In genomic region chr6:3455490-3456394, GRCh38 we compare ENCODE assay signal across 8 cellular contexts. TPM values are rescaled to one million over a fixed set of nuclear protein-coding genes. Genes with fewer than 3 reads are reported as not detected.
DNase-seq lines count a peak whose midpoint lies in the region; ATAC-seq and TF ChIP-seq lines count a peak whose summit lies in the region.

No MANE protein-coding gene starts in this region.

- H3K9me3 Mint-ChIP-seq in MCF 10A (ENCODE audit: unreplicated experiment) = no peaks in the 10 kb centered on the region

- intact Hi-C loops in MCF 10A (cut with micrococcal nuclease) = loop anchor here (1.0 to 5.0 kb wide), 5 partner anchors 45 to 173 kb away; no protein-coding TSS in a partner anchor
- intact Hi-C loops in heart right ventricle (cut with DNase I) = loop anchor here in 8 of 10 donors (5.0 to 10.0 kb wide), 8 partner anchors 101 to 279 kb away; no protein-coding TSS in a partner anchor

- peaks cover 0 to 89% (median 14%) of the 10 kb centered on the region in 7 donors for H3K27me3 ChIP-seq in heart right ventricle

- no peaks in the 10 kb centered on the region for H3K36me3 ChIP-seq in heart right ventricle

- H3K4me3 Mint-ChIP-seq in MCF 10A (ENCODE audit: unreplicated experiment) = no peak overlapping the region

- peaks cover 11 to 46% (median 25%) of the 10 kb centered on the region in 9 donors for H3K4me1 ChIP-seq in heart right ventricle

- H3K9me3 ChIP-seq in heart right ventricle = no peaks in the 10 kb centered on the region

- H3K27ac Mint-ChIP-seq in MCF 10A (ENCODE audit: low read depth, unreplicated experiment) = no peak overlapping the region

- H3K27ac ChIP-seq in heart right ventricle = peak overlapping the region in 2 of 10 donors; percentile 20 to 42

- POLR2A ChIA-PET in MCF 10A (lab: Yijun Ruan, JAX) = interaction anchor here (0.7 to 5.2 kb wide), 19 partner anchors 11 to 174 kb away, joined by 3 to 42 read pairs (median 5); no protein-coding TSS in a partner anchor

- WGBS in heart right ventricle, 2 donors = 2 to 3% methylated on average over 59 to 61 of the region's 61 CpGs

- CTCF ChIA-PET in MCF 10A (lab: Yijun Ruan, JAX) = interaction anchor here (0.5 to 2.0 kb wide), 6 partner anchors 45 to 280 kb away, joined by 3 to 12 read pairs (median 4); no protein-coding TSS in a partner anchor

- H3K27me3 Mint-ChIP-seq in MCF 10A (ENCODE audit: insufficient read depth, unreplicated experiment) = no peaks in the 10 kb centered on the region

- H3K36me3 Mint-ChIP-seq in MCF 10A (ENCODE audit: insufficient read depth, unreplicated experiment) = peaks cover 6% of the 10 kb centered on the region

- DNase-seq in T47D (ENCODE audit: low read depth in 1 of 2, low spot score in 1 of 2) = peak; percentile 32 to 57
- DNase-seq in MCF 10A (ENCODE audit: unreplicated experiment) = no peak
- peak; percentile 15 to 30 for DNase-seq in activated CD4-positive, alpha-beta T cell treated with anti-CD3 and anti-CD28 coated beads, Interleukin-2, amount 50 U/mL, for 48 hours
- DNase-seq in heart right ventricle = peak; percentile 26 to 29
- peak; percentile 68 for DNase-seq in retina
- DNase-seq in NCI-H510A (lab: John Stamatoyannopoulos, UW) = no peak
- no peak for DNase-seq in DMS79 (lab: John Stamatoyannopoulos, UW)

- in situ Hi-C loops in T47D (cut with HindIII; ENCODE audit: low pct_unique_long_range_greater_than_20kb, low sequenced_read_pairs) = no loop called here

- no TSS peak for BruUV-seq in MCF 10A (replicated peaks; lab: Mats Ljungman, UMichigan)

- TF ChIP-seq CTCF in MCF 10A (IDR thresholded peaks at IDR 0.05; ENCODE audit: unreplicated experiment) (no peak), heart right ventricle (IDR thresholded peaks at IDR 0.05) (no peak)

- H3K4me3 ChIP-seq in heart right ventricle = peak overlapping the region; percentile 16 to 72 (median 66)

- peaks cover 7% of the 10 kb centered on the region for H3K4me1 Mint-ChIP-seq in MCF 10A (ENCODE audit: insufficient read depth, unreplicated experiment)

- ATAC-seq in heart right ventricle (peak in 7 of 8 donors; percentile 6 to 41 (median 27)), HG02973 (IDR thresholded peaks at IDR 0.05; ENCODE audit: unreplicated experiment) (no peak)

RNA-seq across cellular contexts. Expression of gene SLC22A23, which starts 1.1 kb away (rescaled TPM):
- total RNA-seq in MCF 10A (2022) (11.5 and 11.9 TPM in 2 replicates), heart right ventricle (1 to 10 TPM; 4.4 to 7.8 (median 5.5) TPM)
- polyA plus RNA-seq in heart right ventricle = 1 to 10 TPM; 1.9 to 3.3 TPM

Comparison
In these comparisons a context has a peak if more than half of its experiments do, and no peak if none do; other contexts are left out.
1. DNase-seq: peak in T47D (2 of 2), activated CD4-positive, alpha-beta T cell treated with anti-CD3 and anti-CD28 coated beads, Interleukin-2, amount 50 U/mL, for 48 hours (2 of 2), heart right ventricle (2 of 2) and retina (single experiment); none in MCF 10A (single experiment), NCI-H510A (single experiment) and DMS79 (single experiment).